In the genomic region with DNA sequence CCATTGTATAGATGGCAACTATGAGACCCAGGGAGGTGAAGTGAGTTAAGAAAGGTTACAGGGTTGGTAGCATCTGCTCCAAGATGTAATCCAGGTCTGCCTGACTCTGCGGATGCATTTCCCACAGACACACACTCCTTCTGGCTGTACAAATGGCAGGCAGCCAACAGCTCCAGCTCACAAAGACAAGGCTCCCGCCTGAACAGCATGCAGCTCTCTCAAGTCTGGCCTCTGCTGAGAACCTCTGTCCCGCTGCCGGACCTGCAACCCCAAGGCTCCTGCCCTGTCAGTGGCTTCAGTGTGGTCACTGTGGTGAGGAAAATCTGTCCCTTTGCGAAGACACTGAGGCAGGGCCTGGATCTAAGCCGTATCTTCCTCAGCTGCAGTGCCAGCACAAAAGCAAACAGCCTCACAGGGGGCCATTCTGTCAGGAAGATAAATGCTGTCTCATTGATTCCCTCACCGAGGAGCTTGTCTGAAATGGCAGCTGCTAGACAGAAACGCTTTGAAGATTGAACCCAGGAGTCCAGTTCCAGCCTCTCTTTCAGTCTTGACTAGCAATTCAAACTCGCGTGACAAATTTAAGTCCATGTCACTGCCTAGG, we compare ENCODE assay signal across 11 cellular contexts.
A peak's percentile ranks its signal among the peaks of the same experiment; 100 is the strongest.
DNase-seq lines count a peak whose midpoint lies in the region; TF ChIP-seq lines count a peak whose summit lies in the region.
"Had no signal": no experiment of that assay in that cellular context is flagged by ENCODE, and none has a peak within 500 bp of the region (broad histone marks: within the 10 kb centered on the region; RNA-seq: fewer than 3 reads in every experiment).

No MANE protein-coding gene starts in this region.

- POLR2A ChIA-PET in A673 (lab: Charles Lee; ENCODE audit: low non-redundant PET) = interaction anchor here (0.7 kb wide), 1 partner anchor 673 kb away, joined by 3 read pairs; a partner anchor contains a TSS

- CTCF ChIA-PET in A673 (lab: Charles Lee) = interaction anchor here (0.6 to 1.2 kb wide), 2 partner anchors 10 to 44 kb away, joined by 3 to 4 read pairs; no protein-coding TSS in a partner anchor

- TF ChIP-seq POLR2A in esophagus muscularis mucosa (IDR thresholded peaks at IDR 0.05; ENCODE audit: low read depth) = no peak

- 30% methylated on average over 7 of the region's 10 CpGs for WGBS in esophagus muscularis mucosa

- no peaks in the 10 kb centered on the region for H3K36me3 ChIP-seq in A673 (ENCODE audit: insufficient read depth, low read length, poor library complexity, severe bottlenecking)
- no peaks in the 10 kb centered on the region for H3K36me3 ChIP-seq in WERI-Rb-1
- no peaks in the 10 kb centered on the region for H3K36me3 ChIP-seq in tibial artery
- H3K36me3 ChIP-seq in esophagus muscularis mucosa = no peaks in the 10 kb centered on the region
- H3K36me3 ChIP-seq: left lung, tibial nerve had no signal

- no peaks in the 10 kb centered on the region for H3K9me3 ChIP-seq in A673 (ENCODE audit: low read depth, low read length, poor library complexity, severe bottlenecking)
- no peaks in the 10 kb centered on the region for H3K9me3 ChIP-seq in WERI-Rb-1 (ENCODE audit: severe bottlenecking)
- no peaks in the 10 kb centered on the region for H3K9me3 ChIP-seq in tibial artery
- no peaks in the 10 kb centered on the region for H3K9me3 ChIP-seq in esophagus muscularis mucosa
- H3K9me3 ChIP-seq: left lung had no signal

- TF ChIP-seq EP300 in esophagus muscularis mucosa (IDR thresholded peaks at IDR 0.05) = no peak

- H3K4me3 ChIP-seq in A673 (ENCODE audit: low read depth, low read length, poor library complexity, severe bottlenecking) = peak overlapping the region; percentile 30
- H3K4me3 ChIP-seq in WERI-Rb-1 (ENCODE audit: low read depth, low read length) = no peak overlapping the region
- no peak overlapping the region for H3K4me3 ChIP-seq in tibial artery
- no peak overlapping the region for H3K4me3 ChIP-seq in esophagus muscularis mucosa
- H3K4me3 ChIP-seq: left lung, tibial nerve had no signal

- no peaks in the 10 kb centered on the region for H3K27me3 ChIP-seq in A673 (replicated peaks; ENCODE audit: insufficient read depth, low read depth, low read length, poor library complexity)
- H3K27me3 ChIP-seq in WERI-Rb-1 (ENCODE audit: insufficient read depth, low read depth, severe bottlenecking) = no peaks in the 10 kb centered on the region
- H3K27me3 ChIP-seq in tibial artery = peaks cover 0 to 4% of the 10 kb centered on the region in 2 donors
- peaks cover 0 to 44% (median 1%) of the 10 kb centered on the region in 4 donors for H3K27me3 ChIP-seq in esophagus muscularis mucosa

- peak; percentile 89 for DNase-seq in A673 (ENCODE audit: low spot score)
- DNase-seq in NCI-H187 (lab: John Stamatoyannopoulos, UW) = peak; percentile 63 to 85
- peak; percentile 49 for DNase-seq in WERI-Rb-1
- peak in 45 of 51 donors; percentile 10 to 84 (median 47) for DNase-seq in hypothalamus (lab: John Stamatoyannopoulos, UW)
- DNase-seq in tibial artery = no peak
- DNase-seq in esophagus muscularis mucosa (ENCODE audit: extremely low spot score) = no peak
- DNase-seq in activated CD4-positive, alpha-beta T cell treated with anti-CD3 and anti-CD28 coated beads for 48 hours = no peak
- no peak for DNase-seq in HuH-7.5 (ENCODE audit: low spot score)
- DNase-seq: HFFc6 had no signal

- TF ChIP-seq CTCF in A673 (conservative IDR thresholded peaks at IDR 0.05; ENCODE audit: low read depth, low read length) (no peak), WERI-Rb-1 (IDR thresholded peaks at IDR 0.05; ENCODE audit: low read depth, low read length) (no peak), tibial artery (IDR thresholded peaks at IDR 0.05) (no peak), esophagus muscularis mucosa (IDR thresholded peaks at IDR 0.05) (no peak)

- H3K4me1 ChIP-seq in A673 (ENCODE audit: insufficient read depth, low read length, poor library complexity, severe bottlenecking) (peaks cover 29% of the 10 kb centered on the region), tibial artery (no peaks in the 10 kb centered on the region), esophagus muscularis mucosa (peaks cover 0 to 5% (median 0%) of the 10 kb centered on the region in 4 donors)
- H3K4me1 ChIP-seq: left lung had no signal

- BruUV-seq in A673 (replicated peaks; lab: Mats Ljungman, UMichigan) = no TSS peak

- intact Hi-C loops in A673 (cut with micrococcal nuclease; ENCODE audit: unreplicated experiment) = loop anchor here (2.0 to 10.0 kb wide), 8 partner anchors 46 to 1715 kb away; no protein-coding TSS in a partner anchor
- intact Hi-C loops in tibial artery (cut with DNase I; ENCODE audit: low total_unique reads) = no loop called here
- intact Hi-C loops in esophagus muscularis mucosa (cut with DNase I) = no loop called here

- H3K27ac ChIP-seq in A673 (ENCODE audit: low read depth, low read length, poor library complexity, severe bottlenecking) (peak overlapping the region; percentile 34), WERI-Rb-1 (peak overlapping the region; percentile 9; the same call in 1 of the 2 replicates), tibial artery (no peak overlapping the region), esophagus muscularis mucosa (replicated peaks in 1 of 4) (no peak overlapping the region)
- H3K27ac ChIP-seq: left lung, tibial nerve had no signal

Comparison
In these comparisons a context has a peak if more than half of its experiments do, and no peak if none do; other contexts are left out.
1. DNase-seq: peak in A673 (single experiment), NCI-H187 (2 of 2), WERI-Rb-1 (single experiment) and hypothalamus (45 of 51); none in tibial artery (0 of 2), esophagus muscularis mucosa (single experiment), activated CD4-positive, alpha-beta T cell treated with anti-CD3 and anti-CD28 coated beads for 48 hours (single experiment) and HuH-7.5 (single experiment).
2. H3K27ac ChIP-seq: peak in A673 (single experiment) and WERI-Rb-1 (single experiment); none in tibial artery (0 of 2) and esophagus muscularis mucosa (0 of 4).